In the genomic region with DNA sequence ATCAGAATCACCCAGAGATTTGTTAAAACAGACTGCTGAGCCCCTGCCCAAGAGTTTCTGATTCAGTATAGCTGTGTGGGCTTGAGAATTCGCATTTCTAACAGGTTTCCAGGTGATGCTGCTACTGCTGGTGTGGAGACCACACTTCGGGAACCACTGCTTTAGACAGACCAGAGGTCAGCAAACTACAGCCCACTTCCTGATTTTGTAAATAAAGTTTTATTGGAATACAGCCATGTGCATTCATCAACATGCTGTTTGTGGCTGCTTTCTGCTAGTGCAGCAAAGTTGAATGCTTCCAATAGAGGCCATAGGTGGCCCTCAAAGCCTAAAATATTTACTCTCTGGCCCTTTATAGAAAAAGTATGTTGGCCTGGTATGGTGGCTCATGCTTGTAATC, we compare ENCODE assay signal across 20 cellular contexts. TPM values are rescaled to one million over a fixed set of nuclear protein-coding genes. Genes with fewer than 3 reads are reported as not detected.
DNase-seq lines count a peak whose midpoint lies in the region; ATAC-seq, FAIRE-seq and TF ChIP-seq lines count a peak whose summit lies in the region.
"Had no signal": no experiment of that assay in that cellular context is flagged by ENCODE, and none has a peak within 500 bp of the region (broad histone marks: within the 10 kb centered on the region; RNA-seq: fewer than 3 reads in every experiment).

No MANE protein-coding gene starts in this region.

- no peak overlapping the region for H2BK20ac ChIP-seq in H1 (ENCODE audit: low read length)

- peak overlapping the region; percentile 14; the same call in 1 of the 2 replicates for H4K8ac ChIP-seq in H1 (ENCODE audit: extremely low read depth, insufficient read depth, low read length)

- ATAC-seq in activated CD4-positive, CD25-positive, alpha-beta regulatory T cell treated with anti-CD3 and anti-CD28 coated beads, Interleukin-2, amount 50 U/mL, for 24 hours, result no peak

- H3K23ac ChIP-seq in H1 (ENCODE audit: insufficient read length), result no peak overlapping the region

- no peak for TF ChIP-seq POLR2A in H1 (IDR thresholded peaks at IDR 0.05; ENCODE audit: control extremely low read depth in 1 of 2, low read depth in 2 of 2, low read length in 2 of 2)

- DNase-seq in NAMALWA (ENCODE audit: low spot score) (peak; percentile 8), OCI-M1 (lab: John Stamatoyannopoulos, UW) (peak; percentile 1), H1 (ENCODE audit: low read depth in 1 of 2, low spot score in 2 of 2) (no peak), H7 (no peak), inferior parietal cortex (ENCODE audit: extremely low spot score) (no peak)
- DNase-seq: ACHN; BE2C; C1 segment of cervical spinal cord; CD4-positive, CD25-positive, alpha-beta regulatory T cell; CD8-positive, alpha-beta memory T cell; COR-L47; DMS 273 treated with DMSO at 0.1 percent for 48 hours; DMS53; DND-41; EL; HCEC 1CT had no signal

- H2BK120ac ChIP-seq in H1 (replicated peaks; ENCODE audit: low read depth, low read length), result no peak overlapping the region

- no peak overlapping the region for H3K4me3 ChIP-seq in H1 (ENCODE audit: extremely low read depth in 1 of 4, insufficient read depth in 2 of 4, low read depth in 3 of 4, low read length in 4 of 4)
- H3K4me3 ChIP-seq in H7 (ENCODE audit: insufficient read depth, low read depth, low read length), result no peak overlapping the region

- FAIRE-seq in H1 (lab: Jason Lieb, UNC), result no peak
- FAIRE-seq: A204.1 had no signal

- H3K27me3 ChIP-seq in H1 (replicated peaks in 1 of 4; ENCODE audit: control insufficient read depth in 3 of 4, extremely low read depth in 1 of 4, insufficient read depth in 3 of 4, low read length in 3 of 4), result no peaks in the 10 kb centered on the region
- H3K27me3 ChIP-seq in H7 (ENCODE audit: control insufficient read depth, insufficient read depth, low read length), result no peaks in the 10 kb centered on the region
- H3K27me3 ChIP-seq: BE2C had no signal

- no peak overlapping the region for H3K18ac ChIP-seq in H1 (ENCODE audit: extremely low read depth, low read length)

- no peak overlapping the region for H3K14ac ChIP-seq in H1 (ENCODE audit: insufficient read length)

- H3K79me1 ChIP-seq in H1 (ENCODE audit: low read depth, low read length), result no peaks in the 10 kb centered on the region

- no peak overlapping the region for H4K91ac ChIP-seq in H1 (replicated peaks; ENCODE audit: insufficient read length, low read length)

- no peak overlapping the region for H2AK5ac ChIP-seq in H1 (ENCODE audit: low read depth, low read length)

- CTCF ChIA-PET in H1 (lab: Charles Lee; ENCODE audit: partially characterized antibody), result interaction anchor here (0.7 to 1.8 kb wide), 4 partner anchors 14 to 92 kb away, joined by 3 to 8 read pairs (median 3); no protein-coding TSS in a partner anchor

- no peak for TF ChIP-seq RAD21 in H1 (IDR thresholded peaks at IDR 0.05 in 1 of 2, conservative IDR thresholded peaks at IDR 0.05 in 1 of 2; ENCODE audit: low read depth in 2 of 2, low read length in 2 of 2)

- H3K9me3 ChIP-seq in H1 (ENCODE audit: insufficient read depth in 2 of 2, low read depth in 1 of 2, low read length in 1 of 2), result no peaks in the 10 kb centered on the region
- H3K9me3 ChIP-seq: BE2C had no signal

- 85% methylated on average over 2 of the region's 2 CpGs; no CpG with 5 or more reads in 1 of the 2 experiments for WGBS in H1 (ENCODE audit: extremely low coverage in 1 of 2, insufficient coverage in 1 of 2, insufficient read length in 1 of 2, insufficient replicate concordance in 2 of 2, low coverage in 1 of 2, low lambda C conversion rate in 2 of 2, missing lambda C conversion rate in 1 of 2), 2 experiments

- H3K56ac ChIP-seq in H1 (replicated peaks; ENCODE audit: insufficient read length, low read depth, low read length), result no peak overlapping the region

- H3K79me2 ChIP-seq in H1 (ENCODE audit: control insufficient read depth in 1 of 2, insufficient read depth in 2 of 2, low read length in 2 of 2), result no peaks in the 10 kb centered on the region

- no peak overlapping the region for H3K4ac ChIP-seq in H1 (replicated peaks; ENCODE audit: insufficient read length, low read depth, low read length)

- POLR2A ChIA-PET in H1 (lab: Charles Lee; ENCODE audit: partially characterized antibody), result no interaction called here

- no peak overlapping the region; a peak in 1 of 4 replicates for H3K4me2 ChIP-seq in H1 (ENCODE audit: insufficient read depth in 1 of 2, low read depth in 2 of 2, low read length in 2 of 2)

- H4K20me1 ChIP-seq in H1 (replicated peaks in 1 of 2; ENCODE audit: control insufficient read depth in 1 of 2, insufficient read depth in 2 of 2, low read length in 2 of 2), result no peaks in the 10 kb centered on the region

- H2BK5ac ChIP-seq in H1 (ENCODE audit: low read depth, low read length), result no peak overlapping the region

- TF ChIP-seq CTCF in H1 (IDR thresholded peaks at IDR 0.05; ENCODE audit: control extremely low read depth in 1 of 3, insufficient read depth in 1 of 3, low read depth in 1 of 3, low read length in 3 of 3), result no peak

- H3K4me1 ChIP-seq in H1 (replicated peaks in 1 of 4; ENCODE audit: control insufficient read depth in 3 of 4, insufficient read depth in 4 of 4, low read length in 3 of 4), result peaks cover 0 to 9% (median 1%) of the 10 kb centered on the region in 4 experiments; a peak in 3 of 7 replicates
- H3K4me1 ChIP-seq: BE2C had no signal

- H3K23me2 ChIP-seq in H1 (ENCODE audit: low read depth, low read length), result no peaks in the 10 kb centered on the region; the same call in 1 of the 2 replicates

- H3K36me3 ChIP-seq in H1 (ENCODE audit: control insufficient read depth in 2 of 4, insufficient read depth in 4 of 4, low read length in 3 of 4) (no peaks in the 10 kb centered on the region), H7 (replicated peaks; ENCODE audit: control insufficient read depth, insufficient read depth, low read length) (no peaks in the 10 kb centered on the region)
- H3K36me3 ChIP-seq: BE2C had no signal

- H2AFZ ChIP-seq in H1 (ENCODE audit: low read length), result peak overlapping the region; percentile 78

- H3K9ac ChIP-seq in H1 (replicated peaks in 1 of 4; ENCODE audit: extremely low read depth in 1 of 4, low read depth in 3 of 4, low read length in 3 of 4), result no peak overlapping the region

- TF ChIP-seq EP300 in H1 (IDR thresholded peaks at IDR 0.05; ENCODE audit: borderline replicate concordance in 1 of 2, low read depth in 2 of 2, low read length in 2 of 2), result no peak

- no peak overlapping the region for H4K5ac ChIP-seq in H1 (ENCODE audit: insufficient read length, low read depth, low read length)

- no peak overlapping the region for H3K27ac ChIP-seq in H1 (ENCODE audit: low read depth, low read length)

- H2BK15ac ChIP-seq in H1 (ENCODE audit: low read length), result no peak overlapping the region

- no peak overlapping the region for H2BK12ac ChIP-seq in H1 (ENCODE audit: low read depth, low read length)

TF ChIP-seq in H1, 55 proteins besides CTCF, POLR2A, EP300 and RAD21:
- TF ChIP-seq SIX5 (IDR thresholded peaks at IDR 0.05; ENCODE audit: low read depth, low read length), result no peak

RNA-seq across cellular contexts. Expression of a gene that starts 32.6 kb away (rescaled TPM):
- total RNA-seq in H1 (2021; fragmentation: NEBNext Ultra II Directional; extraction: Animal tissue kit (Norgen Biotek cat#: 25700)), result 0.35 and 1.2 TPM in 2 replicates
- 0.88 and 1.5 TPM in 2 replicates for polyA plus RNA-seq in H1 (2011; rRNA removed)
- polyA plus RNA-seq in H1 (2011; cell fraction: cytosol; rRNA removed), result 0.98 TPM
- 2.6 TPM for polyA plus RNA-seq in H1 (2011; cell fraction: nucleus; rRNA removed)
- polyA plus RNA-seq in H1 (2012, experiment 1 of 2), result 0.57 to 0.83 TPM (median 0.64 TPM) in 3 of 4 replicates, not detected in the other
- polyA plus RNA-seq in H1 (2012, experiment 2 of 2), result not detected
- polyA plus RNA-seq in H1 (2013, experiment 1 of 2), result 0.18 TPM
- polyA plus RNA-seq in H1 (2013, experiment 2 of 2), result 0.29 TPM
- 0.63 and 1.5 TPM in 2 replicates for polyA minus RNA-seq in H1 (2011; rRNA and poly(A)+ RNA removed)
- polyA minus RNA-seq in H1 (2011; cell fraction: cytosol; rRNA and poly(A)+ RNA removed), result not detected
- 0.80 TPM for polyA minus RNA-seq in H1 (2011; cell fraction: nucleus; rRNA and poly(A)+ RNA removed)
- 0.55 TPM in 1 of 2 replicates, not detected in the other for total RNA-seq in H7 (2014; rRNA removed; shearing (Covaris generic))
- total RNA-seq: CD4-positive, CD25-positive, alpha-beta regulatory T cell; CD8-positive, alpha-beta memory T cell; G401; HT-29 had no signal
- polyA plus RNA-seq: CD4-positive, CD25-positive, alpha-beta regulatory T cell; CD8-positive, alpha-beta memory T cell had no signal

Comparison
In these comparisons a context has a peak if more than half of its experiments do, and no peak if none do; other contexts are left out.
1. DNase-seq: peak in NAMALWA (single experiment) and OCI-M1 (single experiment); none in H1 (0 of 2), H7 (single experiment) and inferior parietal cortex (single experiment).